In the genomic region with DNA sequence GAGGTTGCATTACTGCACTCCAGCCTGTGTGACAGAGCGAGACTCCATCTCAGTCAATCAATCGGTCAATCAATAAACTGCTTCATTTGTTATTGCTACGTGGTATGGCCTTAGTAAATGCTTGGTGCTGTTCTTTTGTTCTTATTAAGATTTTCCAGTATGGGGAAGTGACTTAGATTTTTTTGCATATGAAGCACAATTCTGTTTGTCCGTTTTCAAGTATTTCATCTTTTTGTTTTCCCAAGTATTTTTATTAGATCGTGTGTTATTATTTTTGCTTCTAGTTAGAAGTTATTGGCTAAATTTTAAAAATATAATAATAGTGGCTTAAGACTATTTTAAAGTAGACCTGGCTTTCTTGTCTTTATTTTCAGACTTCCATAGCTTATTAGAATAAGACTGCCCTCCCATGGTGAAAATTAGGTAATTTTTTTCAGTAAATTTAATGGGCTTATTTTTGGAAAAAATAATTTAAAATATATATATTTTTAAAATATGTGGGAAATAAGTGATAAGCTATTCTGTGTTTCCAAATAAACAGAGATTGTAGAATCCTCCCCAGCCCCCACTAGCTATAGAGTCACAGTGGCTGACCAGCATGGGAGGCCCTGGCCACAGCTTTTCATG, we compare ENCODE assay signal across 10 cellular contexts. TPM values are rescaled to one million over a fixed set of nuclear protein-coding genes. Genes with fewer than 3 reads are reported as not detected.
A peak's percentile ranks its signal among the peaks of the same experiment; 100 is the strongest.
DNase-seq lines count a peak whose midpoint lies in the region; ATAC-seq, FAIRE-seq and TF ChIP-seq lines count a peak whose summit lies in the region.
"Had no signal": no experiment of that assay in that cellular context is flagged by ENCODE, and none has a peak within 500 bp of the region (broad histone marks: within the 10 kb centered on the region; RNA-seq: fewer than 3 reads in every experiment).

No MANE protein-coding gene starts in this region.

- H3K27ac ChIP-seq in neural progenitor cell: no peak overlapping the region

- H3K9ac ChIP-seq in Loucy (ENCODE audit: low read depth, low read length, poor library complexity, severe bottlenecking) (no peak overlapping the region), neural progenitor cell (no peak overlapping the region)

- H3K79me2 ChIP-seq in Loucy (ENCODE audit: insufficient read depth, low read length): no peaks in the 10 kb centered on the region
- no peaks in the 10 kb centered on the region for H3K79me2 ChIP-seq in neural progenitor cell (ENCODE audit: low read depth)

- no peak overlapping the region for H3K4me2 ChIP-seq in Loucy (ENCODE audit: low read depth, low read length, poor library complexity, severe bottlenecking)
- no peak overlapping the region for H3K4me2 ChIP-seq in neural progenitor cell

- CTCF ChIA-PET in GM10248 (lab: Yijun Ruan, JAX): interaction anchor here (0.8 to 3.9 kb wide), 5 partner anchors 12 to 304 kb away, joined by 3 to 33 read pairs (median 3); no protein-coding TSS in a partner anchor

- no peak overlapping the region for H3K27ac Mint-ChIP-seq in neural progenitor cell

- H3K27me3 ChIP-seq in Loucy (ENCODE audit: insufficient read depth, low read length, poor library complexity, severe bottlenecking): no peaks in the 10 kb centered on the region
- H3K27me3 ChIP-seq in neural progenitor cell: no peaks in the 10 kb centered on the region

- no peak overlapping the region for H2AFZ ChIP-seq in Loucy (ENCODE audit: low read length)
- H2AFZ ChIP-seq in neural progenitor cell (replicated peaks): no peak overlapping the region

- H3K4me1 ChIP-seq in Loucy (ENCODE audit: insufficient read depth, low read length, poor library complexity, severe bottlenecking) (peaks cover 4% of the 10 kb centered on the region), neural progenitor cell (no peaks in the 10 kb centered on the region)

- H3K4me3 Mint-ChIP-seq in neural progenitor cell: no peak overlapping the region

- no peaks in the 10 kb centered on the region for H3K36me3 Mint-ChIP-seq in neural progenitor cell

- H3K4me1 Mint-ChIP-seq in neural progenitor cell: no peaks in the 10 kb centered on the region

- no peak for ATAC-seq in HG03025 (IDR thresholded peaks at IDR 0.05; ENCODE audit: low FRiP score, unreplicated experiment)
- ATAC-seq in HG02973 (IDR thresholded peaks at IDR 0.05; ENCODE audit: unreplicated experiment): no peak

- H3K36me3 ChIP-seq in Loucy (ENCODE audit: insufficient read depth, low read length) (no peaks in the 10 kb centered on the region), neural progenitor cell (no peaks in the 10 kb centered on the region)

- H4K20me1 ChIP-seq in Loucy (ENCODE audit: insufficient read depth, low read length, poor library complexity, severe bottlenecking) (no peaks in the 10 kb centered on the region), neural progenitor cell (ENCODE audit: low read depth) (no peaks in the 10 kb centered on the region)

- POLR2A ChIA-PET in GM10248 (lab: Yijun Ruan, JAX): no interaction called here

- H3K9me3 Mint-ChIP-seq in neural progenitor cell: no peaks in the 10 kb centered on the region

- peak; percentile 70 for FAIRE-seq in colon (lab: Jason Lieb, UNC)

- peaks cover 3% of the 10 kb centered on the region for H3K27me3 Mint-ChIP-seq in neural progenitor cell (ENCODE audit: insufficient read depth, low read depth)

- H3K9me2 ChIP-seq in Loucy (replicated peaks; ENCODE audit: low read depth, low read length): no peaks in the 10 kb centered on the region

- H3K9me3 ChIP-seq in Loucy (ENCODE audit: insufficient read depth, low read depth, low read length) (no peaks in the 10 kb centered on the region), neural progenitor cell (ENCODE audit: low read depth) (no peaks in the 10 kb centered on the region)

- H3K4me3 ChIP-seq in Loucy (ENCODE audit: low read length, poor library complexity, severe bottlenecking) (no peak overlapping the region), neural progenitor cell (no peak overlapping the region)

- peak; percentile 25 for DNase-seq in COLO829 (ENCODE audit: low spot score)
- no peak for DNase-seq in neural progenitor cell (ENCODE audit: low spot score)
- no peak for DNase-seq in GM10248 (ENCODE audit: extremely low spot score)
- no peak for DNase-seq in NCI-H2171 (lab: John Stamatoyannopoulos, UW)
- DNase-seq: NCI-H1436 treated with DMSO at 0.1 percent for 48 hours; stimulated activated CD4-positive, alpha-beta T cell treated with anti-CD3 and anti-CD28 coated beads, Interleukin-4, amount 100 ng/mL, for 1 hour had no signal

- TF ChIP-seq CTCF in Loucy (conservative IDR thresholded peaks at IDR 0.05; ENCODE audit: low read length) (peak; percentile 48; the same call in 1 of the 2 replicates), neural progenitor cell (IDR thresholded peaks at IDR 0.05) (peak; percentile 25), GM10248 (IDR thresholded peaks at IDR 0.05; ENCODE audit: control extremely low read depth, extremely low read depth, low read depth, missing control alignments) (no peak)

- H3F3A ChIP-seq in Loucy (ENCODE audit: low read depth) (no peaks in the 10 kb centered on the region), neural progenitor cell (ENCODE audit: low read depth) (no peaks in the 10 kb centered on the region)

RNA-seq across cellular contexts. Expression of gene OMD, which starts 14.7 kb away (rescaled TPM):
- total RNA-seq in neural progenitor cell (ENCODE audit: low replicate concordance): not detected in 2 replicates

RNA-seq across cellular contexts. Expression of gene OGN, which starts 34.6 kb away (rescaled TPM):
- total RNA-seq in neural progenitor cell (ENCODE audit: low replicate concordance): not detected in 2 replicates

RNA-seq across cellular contexts. Expression of gene ASPN, which starts 43.3 kb away (rescaled TPM):
- not detected in 2 replicates for total RNA-seq in neural progenitor cell (ENCODE audit: low replicate concordance)
